In the genomic region with DNA sequence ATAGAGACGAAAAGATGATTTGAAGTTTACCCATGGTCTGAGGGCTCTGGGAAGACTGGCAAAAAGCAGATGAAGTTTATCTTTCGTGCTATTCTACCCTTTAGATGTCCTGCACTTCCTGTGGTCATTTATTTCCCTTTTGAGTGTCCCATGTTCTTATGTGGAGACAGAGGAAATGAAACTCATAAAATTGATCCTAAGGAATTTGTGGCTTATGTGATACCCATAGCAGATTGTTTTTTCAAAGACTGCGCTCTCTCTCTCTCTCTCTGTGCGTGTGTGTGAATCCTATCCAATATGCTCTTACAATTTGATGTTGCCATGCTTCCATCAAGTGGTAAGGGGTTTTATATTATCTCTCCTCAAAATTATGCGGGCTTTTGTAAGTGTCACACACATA, we compare ENCODE assay signal across 1 cellular context.
TF ChIP-seq lines count a peak whose summit lies in the region.

No MANE protein-coding gene starts in this region.

TF ChIP-seq in H1, 55 proteins besides CTCF, POLR2A, EP300 and RAD21 (continued from another document):
- TF ChIP-seq POU5F1 (IDR thresholded peaks at IDR 0.05; ENCODE audit: low read depth, low read length) (no peak), FOSL1 (IDR thresholded peaks at IDR 0.05; ENCODE audit: insufficient read depth, low read depth, low read length) (no peak), CHD1 (IDR thresholded peaks at IDR 0.05; ENCODE audit: low read depth, low read length) (no peak), CTBP2 (IDR thresholded peaks at IDR 0.05; ENCODE audit: borderline replicate concordance, insufficient read depth, insufficient read length, low read length) (no peak), CEBPB (IDR thresholded peaks at IDR 0.05; ENCODE audit: low read depth, low read length) (no peak), JUN (IDR thresholded peaks at IDR 0.05; ENCODE audit: low read depth, low read length) (no peak), ASH2L (IDR thresholded peaks at IDR 0.05; ENCODE audit: low read length) (no peak), SRF (IDR thresholded peaks at IDR 0.05; ENCODE audit: low read depth, low read length) (no peak), BCL11A (IDR thresholded peaks at IDR 0.05; ENCODE audit: low read depth in 2 of 2, low read length in 2 of 2) (no peak), CBX5 (IDR thresholded peaks at IDR 0.05; ENCODE audit: low read depth, low read length) (no peak), YY1 (IDR thresholded peaks at IDR 0.05; ENCODE audit: low read depth, low read length) (no peak), TAF1 (IDR thresholded peaks at IDR 0.05; ENCODE audit: low read depth, low read length) (no peak), SP2 (IDR thresholded peaks at IDR 0.05; ENCODE audit: low read length) (no peak), CBX8 (IDR thresholded peaks at IDR 0.05; ENCODE audit: borderline replicate concordance, low read depth, low read length) (no peak), CHD2 (IDR thresholded peaks at IDR 0.05; ENCODE audit: low read length) (no peak), SIRT6 (IDR thresholded peaks at IDR 0.05; ENCODE audit: low read length) (no peak), POLR2AphosphoS5 (IDR thresholded peaks at IDR 0.05; ENCODE audit: low read depth, low read length) (no peak)
- TF ChIP-seq, protein P1, sequence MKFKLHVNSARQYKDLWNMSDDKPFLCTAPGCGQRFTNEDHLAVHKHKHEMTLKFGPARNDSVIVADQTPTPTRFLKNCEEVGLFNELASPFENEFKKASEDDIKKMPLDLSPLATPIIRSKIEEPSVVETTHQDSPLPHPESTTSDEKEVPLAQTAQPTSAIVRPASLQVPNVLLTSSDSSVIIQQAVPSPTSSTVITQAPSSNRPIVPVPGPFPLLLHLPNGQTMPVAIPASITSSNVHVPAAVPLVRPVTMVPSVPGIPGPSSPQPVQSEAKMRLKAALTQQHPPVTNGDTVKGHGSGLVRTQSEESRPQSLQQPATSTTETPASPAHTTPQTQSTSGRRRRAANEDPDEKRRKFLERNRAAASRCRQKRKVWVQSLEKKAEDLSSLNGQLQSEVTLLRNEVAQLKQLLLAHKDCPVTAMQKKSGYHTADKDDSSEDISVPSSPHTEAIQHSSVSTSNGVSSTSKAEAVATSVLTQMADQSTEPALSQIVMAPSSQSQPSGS (IDR thresholded peaks at IDR 0.05; ENCODE audit: low read length), result no peak
